ENCODE assay signal across 25 cellular contexts in genomic region chr18:78767648-78768071, GRCh38.
"Had no signal": no experiment of that assay in that cellular context is flagged by ENCODE, and none has a peak within 500 bp of the region (broad histone marks: within the 10 kb centered on the region; RNA-seq: fewer than 3 reads in every experiment).

No MANE protein-coding gene starts in this region.

- H3K79me2 ChIP-seq: parathyroid adenoma had no signal

- H3K27ac ChIP-seq: coronary artery, heart left ventricle, lower lobe of right lung, neural progenitor cell, parathyroid adenoma, psoas muscle, testis, tibial nerve, uterus had no signal

- H3K4me3 Mint-ChIP-seq: natural killer cell treated with Interleukin-12 subunit alpha and Interleukin-12 subunit beta and Interleukin-15 and Interleukin-18, amount 100 ng/mL, for 72 hours; neural progenitor cell had no signal

- H3K4me3 ChIP-seq: coronary artery, heart left ventricle, lower lobe of right lung, neural progenitor cell, psoas muscle, testis, tibial nerve, uterus had no signal

- H3K9ac ChIP-seq: neural progenitor cell, parathyroid adenoma had no signal

- H3K27me3 Mint-ChIP-seq: natural killer cell treated with Interleukin-12 subunit alpha and Interleukin-12 subunit beta and Interleukin-15 and Interleukin-18, amount 100 ng/mL, for 72 hours had no signal

- H3K4me1 ChIP-seq: heart left ventricle, lower lobe of right lung, parathyroid adenoma, psoas muscle, testis, tibial nerve, uterus had no signal

- H3K27me3 ChIP-seq: neural progenitor cell, testis, uterus had no signal

- H3K27ac Mint-ChIP-seq: natural killer cell treated with Interleukin-12 subunit alpha and Interleukin-12 subunit beta and Interleukin-15 and Interleukin-18, amount 100 ng/mL, for 72 hours had no signal

- H3K4me2 ChIP-seq: neural progenitor cell had no signal

- H3K36me3 ChIP-seq: heart left ventricle, lower lobe of right lung, neural progenitor cell, tibial nerve, uterus had no signal

- H2AFZ ChIP-seq: neural progenitor cell, parathyroid adenoma had no signal

- H3K36me3 Mint-ChIP-seq: natural killer cell treated with Interleukin-12 subunit alpha and Interleukin-12 subunit beta and Interleukin-15 and Interleukin-18, amount 100 ng/mL, for 72 hours; neural progenitor cell had no signal

- ATAC-seq: heart left ventricle, left lobe of liver, psoas muscle had no signal

- FAIRE-seq: islet of Langerhans, small intestine had no signal

- H3K9me3 ChIP-seq: heart left ventricle, lower lobe of right lung, psoas muscle, testis, uterus had no signal

- DNase-seq: caudate nucleus; effector CD8-positive, alpha-beta T cell; foreskin melanocyte; heart left ventricle; hippocampal formation; kidney glomerular epithelial cell; lower lobe of right lung; mesenchymal stem cell; midbrain; occipital lobe; psoas muscle; retina; small intestine; stimulated activated CD4-positive, alpha-beta T cell treated with anti-CD3 and anti-CD28 coated beads, Interleukin-12 subunit alpha, Interleukin-12 subunit beta, amount 100 ng/mL, for 4 hours; stimulated activated CD4-positive, alpha-beta T cell treated with anti-CD3 and anti-CD28 coated beads, Interleukin-2, amount 100 ng/mL, for 48 hours; stimulated activated naive CD4-positive, alpha-beta T cell treated with Interleukin-2 at 50 U/mL for 16 hours; testis; uterus had no signal

- H3K9me3 Mint-ChIP-seq: natural killer cell treated with Interleukin-12 subunit alpha and Interleukin-12 subunit beta and Interleukin-15 and Interleukin-18, amount 100 ng/mL, for 72 hours had no signal
